ENCODE assay signal across 9 cellular contexts in the genomic region with DNA sequence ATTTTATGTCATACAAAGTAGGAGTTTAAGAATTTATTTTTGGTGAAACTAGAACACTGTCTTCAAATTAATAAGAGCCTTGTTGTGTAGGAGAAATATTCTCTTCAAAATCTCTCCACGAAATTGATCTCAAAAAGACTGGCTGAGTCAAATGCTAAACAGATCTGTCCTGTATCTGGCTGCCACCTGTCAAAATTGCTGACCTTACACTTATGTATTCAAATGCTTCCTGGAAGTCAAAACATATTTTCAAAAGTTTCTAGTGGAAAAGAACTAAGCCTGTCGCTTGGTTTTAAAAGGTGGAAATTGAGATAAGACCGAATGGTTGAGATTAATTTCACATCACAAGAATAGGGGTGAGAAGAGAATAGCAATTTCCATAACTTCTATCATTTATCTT.
"Had no signal": no experiment of that assay in that cellular context is flagged by ENCODE, and none has a peak within 500 bp of the region (broad histone marks: within the 10 kb centered on the region; RNA-seq: fewer than 3 reads in every experiment).

No MANE protein-coding gene starts in this region.

- H3K36me3 ChIP-seq: HAP-1 had no signal

- H3K36me3 Mint-ChIP-seq: IgD-negative memory B cell had no signal

- H3K9ac ChIP-seq: KMS-11 had no signal

- H3K9me3 ChIP-seq: HAP-1 had no signal

- H3K4me1 Mint-ChIP-seq: IgD-negative memory B cell had no signal

- H3K4me2 ChIP-seq: KMS-11 had no signal

- DNase-seq: GOT3, H7, HFFc6, KBM-7 had no signal

- ATAC-seq: HCT116 had no signal

- H3K4me3 Mint-ChIP-seq: HFFc6, IgD-negative memory B cell had no signal

- H3K27ac Mint-ChIP-seq: HFFc6, IgD-negative memory B cell had no signal

- H3K4me1 ChIP-seq: HAP-1 had no signal

- H3K4me3 ChIP-seq: HAP-1 had no signal

- H3K27ac ChIP-seq: HL-60, KMS-11 had no signal

- H3K9me3 Mint-ChIP-seq: IgD-negative memory B cell had no signal
